Comparison of ENCODE assay signal across 32 cellular contexts in the genomic region with DNA sequence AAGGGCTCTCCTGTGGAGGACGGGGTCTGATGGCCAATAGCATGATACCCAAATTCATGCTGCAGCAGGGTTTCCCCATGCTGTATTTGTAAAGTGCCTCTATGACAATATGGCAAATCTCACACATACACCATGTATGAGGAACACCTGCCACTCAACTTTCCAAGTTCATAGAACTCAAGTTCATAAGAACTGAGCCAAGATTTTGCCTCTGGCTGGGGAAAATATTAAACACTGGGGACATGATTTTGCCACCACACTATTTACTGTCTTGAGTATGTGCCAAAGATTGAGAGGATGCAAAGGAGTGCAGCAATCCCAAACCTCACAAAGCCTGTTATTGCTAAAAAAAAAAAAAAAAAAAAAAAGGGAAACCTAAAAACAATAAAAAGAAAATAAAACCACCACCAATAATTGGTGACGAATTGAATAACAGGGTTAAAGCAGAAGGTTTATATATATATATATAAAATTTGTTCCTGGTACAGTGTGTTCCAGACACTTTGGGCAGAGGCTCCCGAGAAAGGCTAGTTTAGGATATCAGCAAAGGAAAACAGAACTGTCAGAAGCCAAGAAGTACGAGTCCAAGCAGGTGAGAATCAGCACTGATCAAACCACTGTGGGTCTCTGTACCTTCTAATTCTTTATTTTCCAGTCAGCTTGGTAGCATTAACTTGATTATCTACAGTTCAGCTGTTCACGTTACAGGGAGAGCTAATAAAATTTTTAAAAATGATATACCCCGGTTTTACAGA.
"Had no signal": no experiment of that assay in that cellular context is flagged by ENCODE, and none has a peak within 500 bp of the region (broad histone marks: within the 10 kb centered on the region; RNA-seq: fewer than 3 reads in every experiment).

No MANE protein-coding gene starts in this region.

- H3K4me1 ChIP-seq: adrenal gland, body of pancreas, colonic mucosa, gastrocnemius medialis, heart left ventricle had no signal

- H3K27ac Mint-ChIP-seq: activated CD4-positive, alpha-beta memory T cell treated with anti-CD3 and anti-CD28 coated beads, Interleukin-2, amount 10 ng/mL, durations not matched to agents 7 days and 5 days; activated CD4-positive, alpha-beta T cell treated with anti-CD3 and anti-CD28 coated beads for 36 hours; activated CD4-positive, alpha-beta T cell treated with anti-CD3 and anti-CD28 coated beads, Interleukin-2, amount 10 ng/mL, durations not matched to agents 24 days and 14 days; activated naive CD8-positive, alpha-beta T cell treated with anti-CD3 and anti-CD28 coated beads for 36 hours; activated naive CD8-positive, alpha-beta T cell treated with anti-CD3 and anti-CD28 coated beads, Interleukin-2, amount 50 U/mL, for 24 hours; activated T-cell treated with anti-CD3 and anti-CD28 coated beads, Interleukin-2, amount 50 U/mL, for 72 hours; endodermal cell; T-helper 17 cell; T-helper 2 cell treated with Interferon-gamma antibody and Interleukin-4, amounts not matched to agents 5 μg/mL and 100 μg/mL, for 36 hours had no signal

- H3K4me3 ChIP-seq: adrenal gland, body of pancreas, cardiac muscle cell, colonic mucosa, gastrocnemius medialis, heart left ventricle had no signal

- DNase-seq: activated CD4-positive, alpha-beta memory T cell treated with anti-CD3 and anti-CD28 coated beads, Interleukin-2, amount 10 ng/mL, durations not matched to agents 7 days and 5 days; activated CD4-positive, alpha-beta T cell treated with anti-CD3 and anti-CD28 coated beads for 36 hours; activated CD4-positive, alpha-beta T cell treated with anti-CD3 and anti-CD28 coated beads, Interleukin-2, amount 10 ng/mL, durations not matched to agents 24 days and 14 days; activated CD4-positive, CD25-positive, alpha-beta regulatory T cell; activated CD4-positive, CD25-positive, alpha-beta regulatory T cell treated with anti-CD3 and anti-CD28 coated beads, Interleukin-2, amount 50 U/mL, for 72 hours; activated CD8-positive, alpha-beta memory T cell treated with anti-CD3 and anti-CD28 coated beads, Interleukin-2, amount 50 U/mL, for 48 hours; activated gamma-delta T cell; activated naive CD4-positive, alpha-beta T cell; activated naive CD4-positive, alpha-beta T cell treated with anti-CD3 and anti-CD28 coated beads, Interleukin-2, amount 50 U/mL, for 16 hours; activated naive CD8-positive, alpha-beta T cell treated with anti-CD3 and anti-CD28 coated beads for 36 hours; activated naive CD8-positive, alpha-beta T cell treated with anti-CD3 and anti-CD28 coated beads, Interleukin-2, amount 50 U/mL, for 24 hours; activated T-cell treated with anti-CD3 and anti-CD28 coated beads for 4 hours; activated T-cell treated with anti-CD3 and anti-CD28 coated beads, Interleukin-2, amount 50 U/mL, for 24 hours; activated T-cell treated with anti-CD3 and anti-CD28 coated beads, Interleukin-2, amount 50 U/mL, for 72 hours; adrenal gland; amygdala; aorta; body of pancreas; central memory CD4-positive, alpha-beta T cell; cerebellar nuclear complex; colonic mucosa; effector CD8-positive, alpha-beta T cell; endodermal cell; foreskin keratinocyte; gastrocnemius medialis; glutamatergic neuron; heart left ventricle; T-helper 1 cell; T-helper 17 cell; T1000 had no signal

- H3K9me3 ChIP-seq: adrenal gland, body of pancreas, colonic mucosa, gastrocnemius medialis had no signal

- H3K36me3 ChIP-seq: colonic mucosa had no signal

- H3K27ac ChIP-seq: adrenal gland, body of pancreas, cardiac muscle cell, colonic mucosa, foreskin keratinocyte, gastrocnemius medialis, heart left ventricle had no signal

- H3K27me3 Mint-ChIP-seq: activated CD4-positive, alpha-beta T cell treated with anti-CD3 and anti-CD28 coated beads for 36 hours; activated naive CD8-positive, alpha-beta T cell treated with anti-CD3 and anti-CD28 coated beads for 36 hours; activated naive CD8-positive, alpha-beta T cell treated with anti-CD3 and anti-CD28 coated beads, Interleukin-2, amount 50 U/mL, for 24 hours; activated T-cell treated with anti-CD3 and anti-CD28 coated beads, Interleukin-2, amount 50 U/mL, for 24 hours; T-helper 17 cell had no signal

- H3K4me1 Mint-ChIP-seq: activated CD4-positive, alpha-beta memory T cell treated with anti-CD3 and anti-CD28 coated beads, Interleukin-2, amount 10 ng/mL, durations not matched to agents 7 days and 5 days; activated CD4-positive, alpha-beta T cell treated with anti-CD3 and anti-CD28 coated beads for 36 hours; activated CD4-positive, alpha-beta T cell treated with anti-CD3 and anti-CD28 coated beads, Interleukin-2, amount 10 ng/mL, durations not matched to agents 24 days and 14 days; activated naive CD8-positive, alpha-beta T cell treated with anti-CD3 and anti-CD28 coated beads, Interleukin-2, amount 50 U/mL, for 24 hours; endodermal cell had no signal

- H3K9me3 Mint-ChIP-seq: endodermal cell had no signal

- H3K27me3 ChIP-seq: adrenal gland, body of pancreas, cardiac muscle cell, colonic mucosa, foreskin keratinocyte, gastrocnemius medialis, heart left ventricle had no signal

- H3K4me3 Mint-ChIP-seq: activated CD4-positive, alpha-beta memory T cell treated with anti-CD3 and anti-CD28 coated beads, Interleukin-2, amount 10 ng/mL, durations not matched to agents 7 days and 5 days; activated CD4-positive, alpha-beta T cell treated with anti-CD3 and anti-CD28 coated beads for 36 hours; activated CD4-positive, alpha-beta T cell treated with anti-CD3 and anti-CD28 coated beads, Interleukin-2, amount 10 ng/mL, durations not matched to agents 24 days and 14 days; activated naive CD8-positive, alpha-beta T cell treated with anti-CD3 and anti-CD28 coated beads for 36 hours; activated naive CD8-positive, alpha-beta T cell treated with anti-CD3 and anti-CD28 coated beads, Interleukin-2, amount 50 U/mL, for 24 hours; activated T-cell treated with anti-CD3 and anti-CD28 coated beads, Interleukin-2, amount 50 U/mL, for 24 hours; activated T-cell treated with anti-CD3 and anti-CD28 coated beads, Interleukin-2, amount 50 U/mL, for 72 hours; endodermal cell; T-helper 17 cell; T-helper 2 cell treated with Interferon-gamma antibody and Interleukin-4, amounts not matched to agents 5 μg/mL and 100 μg/mL, for 36 hours had no signal
